1 cellular context compared by ENCODE assay signal in genomic region chr20:52482049-52482448, GRCh38.
A peak's percentile ranks its signal among the peaks of the same experiment; 100 is the strongest.
TF ChIP-seq lines count a peak whose summit lies in the region.

No MANE protein-coding gene starts in this region.

TF ChIP-seq in IMR-90, 13 proteins besides CTCF, POLR2A, EP300 and RAD21:
- TF ChIP-seq ELK1 (IDR thresholded peaks at IDR 0.05; ENCODE audit: borderline replicate concordance, low read depth, low read length), result no peak
- TF ChIP-seq CEBPB (IDR thresholded peaks at IDR 0.05; ENCODE audit: low read depth, low read length), result peak; percentile 67
